ENCODE assay signal across 16 cellular contexts in genomic region chr2:207847098-207847806, GRCh38.
A peak's percentile ranks its signal among the peaks of the same experiment; 100 is the strongest.
DNase-seq lines count a peak whose midpoint lies in the region; ATAC-seq and TF ChIP-seq lines count a peak whose summit lies in the region.
"Had no signal": no experiment of that assay in that cellular context is flagged by ENCODE, and none has a peak within 500 bp of the region (broad histone marks: within the 10 kb centered on the region; RNA-seq: fewer than 3 reads in every experiment).

No MANE protein-coding gene starts in this region.

- intact Hi-C loops in activated CD8-positive, alpha-beta T cell treated with anti-CD3 and anti-CD28 coated beads for 36 hours (cut with micrococcal nuclease) = no loop called here
- intact Hi-C loops in colonic mucosa (cut with DNase I) = no loop called here
- intact Hi-C loops in transverse colon (cut with DNase I; ENCODE audit: low total_unique reads) = no loop called here

- no peaks in the 10 kb centered on the region for H3K27me3 Mint-ChIP-seq in activated CD8-positive, alpha-beta T cell treated with anti-CD3 and anti-CD28 coated beads for 36 hours
- no peaks in the 10 kb centered on the region for H3K27me3 Mint-ChIP-seq in activated CD8-positive, alpha-beta T cell treated with anti-CD3 and anti-CD28 coated beads, Interleukin-2, amount 10 ng/mL, durations not matched to agents 7 days and 5 days (ENCODE audit: low read depth)
- no peaks in the 10 kb centered on the region for H3K27me3 Mint-ChIP-seq in mesothelial cell of epicardium (ENCODE audit: low read depth)
- H3K27me3 Mint-ChIP-seq: activated CD4-positive, alpha-beta memory T cell treated with anti-CD3 and anti-CD28 coated beads, Interleukin-2, amount 10 ng/mL, durations not matched to agents 7 days and 5 days; CD8-positive, alpha-beta memory T cell; dendritic cell treated with granulocyte-macrophage colony-stimulating factor and Interleukin-4, amounts not matched to agents 40 ng/mL and 50 ng/mL, for 4 days had no signal

- H3K9me3 Mint-ChIP-seq in activated CD8-positive, alpha-beta T cell treated with anti-CD3 and anti-CD28 coated beads for 36 hours = no peaks in the 10 kb centered on the region
- no peaks in the 10 kb centered on the region for H3K9me3 Mint-ChIP-seq in activated CD8-positive, alpha-beta T cell treated with anti-CD3 and anti-CD28 coated beads, Interleukin-2, amount 10 ng/mL, durations not matched to agents 7 days and 5 days (ENCODE audit: insufficient read depth)
- H3K9me3 Mint-ChIP-seq in mesothelial cell of epicardium = no peaks in the 10 kb centered on the region
- H3K9me3 Mint-ChIP-seq: activated CD4-positive, alpha-beta memory T cell treated with anti-CD3 and anti-CD28 coated beads, Interleukin-2, amount 10 ng/mL, durations not matched to agents 7 days and 5 days; activated T-helper 2 cell treated with anti-CD3 and anti-CD28 coated beads, Interferon-gamma antibody, Interleukin-2, Interleukin-4, amounts not matched to agents 10 μg/mL and 5 μg/mL and 100 μg/mL, durations not matched to agents 14 hours and 24 hours and 36 hours; CD8-positive, alpha-beta memory T cell; dendritic cell treated with granulocyte-macrophage colony-stimulating factor and Interleukin-4, amounts not matched to agents 40 ng/mL and 50 ng/mL, for 4 days had no signal

- no peak overlapping the region for H3K4me3 ChIP-seq in colonic mucosa
- no peak overlapping the region for H3K4me3 ChIP-seq in transverse colon

- no peak for DNase-seq in activated CD8-positive, alpha-beta T cell treated with anti-CD3 and anti-CD28 coated beads for 36 hours
- DNase-seq in activated CD8-positive, alpha-beta T cell treated with anti-CD3 and anti-CD28 coated beads, Interleukin-2, amount 10 ng/mL, durations not matched to agents 7 days and 5 days = no peak
- DNase-seq in colonic mucosa = no peak
- no peak for DNase-seq in mesothelial cell of epicardium (ENCODE audit: low spot score in 2 of 2, unreplicated experiment in 2 of 2)
- no peak for DNase-seq in transverse colon
- no peak for DNase-seq in NCI-H1105 treated with DMSO at 0.1 percent for 48 hours (lab: John Stamatoyannopoulos, UW)
- DNase-seq in H4 (ENCODE audit: low spot score) = no peak
- DNase-seq in substantia nigra (lab: John Stamatoyannopoulos, UW) = no peak
- DNase-seq: activated CD4-positive, alpha-beta memory T cell treated with anti-CD3 and anti-CD28 coated beads, Interleukin-2, amount 10 ng/mL, durations not matched to agents 7 days and 5 days; anterior cingulate cortex; CD8-positive, alpha-beta memory T cell; NCI-H187; posterior cingulate gyrus; stimulated activated CD4-positive, alpha-beta T cell treated with anti-CD3 and anti-CD28 coated beads, Interleukin-12 subunit alpha, Interleukin-12 subunit beta, amount 100 ng/mL, for 4 hours had no signal

- no peak overlapping the region for H3K4me3 Mint-ChIP-seq in activated CD8-positive, alpha-beta T cell treated with anti-CD3 and anti-CD28 coated beads for 36 hours
- no peak overlapping the region for H3K4me3 Mint-ChIP-seq in activated CD8-positive, alpha-beta T cell treated with anti-CD3 and anti-CD28 coated beads, Interleukin-2, amount 10 ng/mL, durations not matched to agents 7 days and 5 days
- no peak overlapping the region for H3K4me3 Mint-ChIP-seq in mesothelial cell of epicardium
- H3K4me3 Mint-ChIP-seq: activated CD4-positive, alpha-beta memory T cell treated with anti-CD3 and anti-CD28 coated beads, Interleukin-2, amount 10 ng/mL, durations not matched to agents 7 days and 5 days; CD8-positive, alpha-beta memory T cell; dendritic cell treated with granulocyte-macrophage colony-stimulating factor and Interleukin-4, amounts not matched to agents 40 ng/mL and 50 ng/mL, for 4 days had no signal

- POLR2A ChIA-PET in activated CD8-positive, alpha-beta T cell treated with anti-CD3 and anti-CD28 coated beads for 36 hours (lab: Charles Lee) = no interaction called here
- POLR2A ChIA-PET in activated CD8-positive, alpha-beta T cell treated with anti-CD3 and anti-CD28 coated beads, Interleukin-2, amount 10 ng/mL, durations not matched to agents 7 days and 5 days (lab: Charles Lee) = interaction anchor here (0.6 kb wide), 1 partner anchor 172 kb away, joined by 5 read pairs; no protein-coding TSS in a partner anchor

- peak overlapping the region; percentile 25 for H3K27ac Mint-ChIP-seq in activated CD8-positive, alpha-beta T cell treated with anti-CD3 and anti-CD28 coated beads for 36 hours
- no peak overlapping the region for H3K27ac Mint-ChIP-seq in activated CD8-positive, alpha-beta T cell treated with anti-CD3 and anti-CD28 coated beads, Interleukin-2, amount 10 ng/mL, durations not matched to agents 7 days and 5 days
- peak overlapping the region; percentile 57 for H3K27ac Mint-ChIP-seq in mesothelial cell of epicardium
- H3K27ac Mint-ChIP-seq: activated CD4-positive, alpha-beta memory T cell treated with anti-CD3 and anti-CD28 coated beads, Interleukin-2, amount 10 ng/mL, durations not matched to agents 7 days and 5 days; activated T-helper 2 cell treated with anti-CD3 and anti-CD28 coated beads, Interferon-gamma antibody, Interleukin-2, Interleukin-4, amounts not matched to agents 10 μg/mL and 5 μg/mL and 100 μg/mL, durations not matched to agents 14 hours and 24 hours and 36 hours; dendritic cell treated with granulocyte-macrophage colony-stimulating factor and Interleukin-4, amounts not matched to agents 40 ng/mL and 50 ng/mL, for 4 days had no signal

- TF ChIP-seq POLR2A in transverse colon (IDR thresholded peaks at IDR 0.05) = no peak

- H3K36me3 Mint-ChIP-seq in activated CD8-positive, alpha-beta T cell treated with anti-CD3 and anti-CD28 coated beads for 36 hours (ENCODE audit: low read depth) = peaks cover 2% of the 10 kb centered on the region
- H3K36me3 Mint-ChIP-seq in activated CD8-positive, alpha-beta T cell treated with anti-CD3 and anti-CD28 coated beads, Interleukin-2, amount 10 ng/mL, durations not matched to agents 7 days and 5 days (ENCODE audit: low read depth) = no peaks in the 10 kb centered on the region
- no peaks in the 10 kb centered on the region for H3K36me3 Mint-ChIP-seq in mesothelial cell of epicardium

- no peaks in the 10 kb centered on the region for H3K9me3 ChIP-seq in colonic mucosa
- no peaks in the 10 kb centered on the region for H3K9me3 ChIP-seq in transverse colon

- 20 to 60% methylated on average over 1 to 3 of the region's 3 CpGs for WGBS in transverse colon (ENCODE audit: low coverage in 1 of 2), 2 donors

- peaks cover 6% of the 10 kb centered on the region for H3K4me1 ChIP-seq in colonic mucosa
- peaks cover 0 to 52% (median 42%) of the 10 kb centered on the region in 4 donors for H3K4me1 ChIP-seq in transverse colon

- H3K27ac ChIP-seq in colonic mucosa (peak overlapping the region; percentile 82), transverse colon (peak overlapping the region; percentile 75 to 84 (median 83)), substantia nigra (ENCODE audit: low read depth, low read length, poor library complexity, severe bottlenecking) (no peak overlapping the region)

- ATAC-seq in activated CD8-positive, alpha-beta T cell treated with anti-CD3 and anti-CD28 coated beads for 36 hours = no peak
- no peak for ATAC-seq in activated CD8-positive, alpha-beta T cell treated with anti-CD3 and anti-CD28 coated beads, Interleukin-2, amount 10 ng/mL, durations not matched to agents 7 days and 5 days

- peak overlapping the region in 1 of 2 donors; percentile 53 for H3K9ac ChIP-seq in colonic mucosa (ENCODE audit: low read depth in 2 of 2, low read length in 2 of 2)

- TF ChIP-seq EP300 in transverse colon (IDR thresholded peaks at IDR 0.05; ENCODE audit: low read depth) = no peak

- in situ Hi-C loops in transverse colon (cut with MboI; ENCODE audit: low pct_ligation_motif_present in 1 of 4, low pct_unique_long_range_greater_than_20kb in 1 of 4, low sequenced_read_pairs in 3 of 4) = no loop called here

- H3K36me3 ChIP-seq in colonic mucosa (no peaks in the 10 kb centered on the region), transverse colon (no peaks in the 10 kb centered on the region)

- CTCF ChIA-PET in activated CD8-positive, alpha-beta T cell treated with anti-CD3 and anti-CD28 coated beads for 36 hours (lab: Charles Lee) = interaction anchor here (1.2 kb wide), 1 partner anchor 193 kb away, joined by 7 read pairs; no protein-coding TSS in a partner anchor
- CTCF ChIA-PET in activated CD8-positive, alpha-beta T cell treated with anti-CD3 and anti-CD28 coated beads, Interleukin-2, amount 10 ng/mL, durations not matched to agents 7 days and 5 days (lab: Charles Lee) = no interaction called here

- H3K4me1 Mint-ChIP-seq in activated CD8-positive, alpha-beta T cell treated with anti-CD3 and anti-CD28 coated beads for 36 hours (ENCODE audit: low read depth) = peaks cover 7% of the 10 kb centered on the region
- H3K4me1 Mint-ChIP-seq in activated CD8-positive, alpha-beta T cell treated with anti-CD3 and anti-CD28 coated beads, Interleukin-2, amount 10 ng/mL, durations not matched to agents 7 days and 5 days (ENCODE audit: low read depth) = peaks cover 10% of the 10 kb centered on the region
- H3K4me1 Mint-ChIP-seq in mesothelial cell of epicardium = peaks cover 11% of the 10 kb centered on the region
- H3K4me1 Mint-ChIP-seq: activated CD4-positive, alpha-beta memory T cell treated with anti-CD3 and anti-CD28 coated beads, Interleukin-2, amount 10 ng/mL, durations not matched to agents 7 days and 5 days; CD8-positive, alpha-beta memory T cell had no signal

- no peaks in the 10 kb centered on the region for H3K27me3 ChIP-seq in colonic mucosa
- H3K27me3 ChIP-seq in transverse colon = no peaks in the 10 kb centered on the region

- TF ChIP-seq CTCF in activated CD8-positive, alpha-beta T cell treated with anti-CD3 and anti-CD28 coated beads for 36 hours (IDR thresholded peaks at IDR 0.05) = no peak
- TF ChIP-seq CTCF in colonic mucosa (IDR thresholded peaks at IDR 0.05) (no peak), mesothelial cell of epicardium (IDR thresholded peaks at IDR 0.05; ENCODE audit: unreplicated experiment) (no peak), transverse colon (IDR thresholded peaks at IDR 0.05) (no peak)
